ENCODE assay signal across 9 cellular contexts in genomic region chr19:53868892-53869804, GRCh38. TPM values are rescaled to one million over a fixed set of nuclear protein-coding genes. Genes with fewer than 3 reads are reported as not detected.
A peak's percentile ranks its signal among the peaks of the same experiment; 100 is the strongest.
DNase-seq lines count a peak whose midpoint lies in the region; ATAC-seq and TF ChIP-seq lines count a peak whose summit lies in the region.
"Had no signal": no experiment of that assay in that cellular context is flagged by ENCODE, and none has a peak within 500 bp of the region (broad histone marks: within the 10 kb centered on the region; RNA-seq: fewer than 3 reads in every experiment).

No MANE protein-coding gene starts in this region.

- DNase-seq in NCI-H1105 (lab: John Stamatoyannopoulos, UW): peak; percentile 1
- DNase-seq in NCI-H1105 treated with DMSO at 0.1 percent for 48 hours (lab: John Stamatoyannopoulos, UW): no peak
- DNase-seq in activated naive CD4-positive, alpha-beta T cell treated with anti-CD3 and anti-CD28 coated beads, Interleukin-2, amount 50 U/mL, for 72 hours (ENCODE audit: low spot score in 2 of 2): peak; percentile 87 to 91
- peak; percentile 93 for DNase-seq in glomerular visceral epithelial cell (ENCODE audit: extremely low spot score)
- peak; percentile 95 for DNase-seq in osteocyte (ENCODE audit: extremely low spot score, unreplicated experiment)
- peak; percentile 69 for DNase-seq in thoracic aorta (ENCODE audit: low spot score)
- DNase-seq: DND-41 had no signal

- peaks cover 36% of the 10 kb centered on the region for H3K4me1 Mint-ChIP-seq in osteocyte (ENCODE audit: unreplicated experiment)

- peak; percentile 40 for TF ChIP-seq CTCF in osteocyte (IDR thresholded peaks at IDR 0.05)
- peak; percentile 61 for TF ChIP-seq CTCF in thoracic aorta (IDR thresholded peaks at IDR 0.05)

- no peaks in the 10 kb centered on the region for H3K27me3 Mint-ChIP-seq in osteocyte (ENCODE audit: unreplicated experiment)

- no peaks in the 10 kb centered on the region for H3K27me3 ChIP-seq in thoracic aorta (replicated peaks; ENCODE audit: insufficient read depth)

- peaks cover 25% of the 10 kb centered on the region for H3K36me3 ChIP-seq in thoracic aorta

- peak overlapping the region; percentile 88 for H3K4me3 ChIP-seq in thoracic aorta

- H3K9me3 Mint-ChIP-seq in activated naive CD4-positive, alpha-beta T cell treated with anti-CD3 and anti-CD28 coated beads, Interleukin-2, amount 50 U/mL, for 72 hours: no peaks in the 10 kb centered on the region
- no peaks in the 10 kb centered on the region for H3K9me3 Mint-ChIP-seq in osteocyte (ENCODE audit: unreplicated experiment)

- peaks cover 13 to 30% of the 10 kb centered on the region in 2 donors for H3K36me3 Mint-ChIP-seq in activated naive CD4-positive, alpha-beta T cell treated with anti-CD3 and anti-CD28 coated beads, Interleukin-2, amount 50 U/mL, for 72 hours
- H3K36me3 Mint-ChIP-seq in osteocyte (ENCODE audit: unreplicated experiment): peaks cover 23% of the 10 kb centered on the region

- no peaks in the 10 kb centered on the region for H3K9me3 ChIP-seq in thoracic aorta

- peak overlapping the region; percentile 97 for H3K4me3 Mint-ChIP-seq in osteocyte (ENCODE audit: unreplicated experiment)

- peaks cover 26 to 51% of the 10 kb centered on the region in 2 donors for H3K4me1 ChIP-seq in thoracic aorta (ENCODE audit: control insufficient read depth in 1 of 2, low read depth in 2 of 2)

- peak overlapping the region; percentile 94 to 95 for H3K27ac ChIP-seq in thoracic aorta

- ATAC-seq in HG03460 (IDR thresholded peaks at IDR 0.05; ENCODE audit: unreplicated experiment) (peak; percentile 28), SK-N-SH treated with all-trans-retinoic acid at 6 μM for 48 hours (peak; percentile 65), thoracic aorta (ENCODE audit: insufficient number of reproducible peaks, low FRiP score, low read depth) (peak; percentile 27)
- peak; percentile 73 for ATAC-seq in activated naive CD4-positive, alpha-beta T cell treated with anti-CD3 and anti-CD28 coated beads, Interleukin-2, amount 50 U/mL, for 72 hours

- peak overlapping the region; percentile 55 to 98 for H3K27ac Mint-ChIP-seq in activated naive CD4-positive, alpha-beta T cell treated with anti-CD3 and anti-CD28 coated beads, Interleukin-2, amount 50 U/mL, for 72 hours
- peak overlapping the region; percentile 93 for H3K27ac Mint-ChIP-seq in osteocyte (ENCODE audit: unreplicated experiment)

TF ChIP-seq in SK-N-SH treated with all-trans-retinoic acid at 6 μM for 48 hours, 23 proteins besides CTCF, POLR2A, EP300 and RAD21:
- no peak for TF ChIP-seq ZFP30 (CRISPR knock-in tag; IDR thresholded peaks at IDR 0.05)
- no peak for TF ChIP-seq ARNTL (CRISPR knock-in tag; IDR thresholded peaks at IDR 0.05; ENCODE audit: borderline replicate concordance, low read depth)
- no peak for TF ChIP-seq CSRNP3 (CRISPR knock-in tag; IDR thresholded peaks at IDR 0.05)
- peak; percentile 15; the same call in 1 of the 2 replicates for TF ChIP-seq GLIS3 (CRISPR knock-in tag; IDR thresholded peaks at IDR 0.05)
- no peak for TF ChIP-seq BACH2 (CRISPR knock-in tag; IDR thresholded peaks at IDR 0.05; ENCODE audit: borderline replicate concordance)
- no peak for TF ChIP-seq ISL1 (CRISPR knock-in tag; IDR thresholded peaks at IDR 0.05)
- peak; percentile 70; the same call in 1 of the 2 replicates for TF ChIP-seq TCF4 (CRISPR knock-in tag; IDR thresholded peaks at IDR 0.05; ENCODE audit: borderline replicate concordance)
- no peak for TF ChIP-seq OSR1 (CRISPR knock-in tag; IDR thresholded peaks at IDR 0.05)
- TF ChIP-seq ZNF70 (CRISPR knock-in tag; IDR thresholded peaks at IDR 0.05): no peak
- peak; percentile 12; the same call in 1 of the 2 replicates for TF ChIP-seq TSHZ2 (CRISPR knock-in tag; IDR thresholded peaks at IDR 0.05)
- 0 out of 2 replicates have a peak, but pooled peaks have one; percentile 21 for TF ChIP-seq TOX (CRISPR knock-in tag; IDR thresholded peaks at IDR 0.05; ENCODE audit: borderline replicate concordance)
- no peak; the same call in 1 of the 2 replicates for TF ChIP-seq PATZ1 (CRISPR knock-in tag; IDR thresholded peaks at IDR 0.05; ENCODE audit: borderline replicate concordance)
- TF ChIP-seq RARB (CRISPR knock-in tag; IDR thresholded peaks at IDR 0.05): peak; percentile 49
- 0 out of 2 replicates have a peak, but pooled peaks have one; percentile 56 for TF ChIP-seq ZFP3 (CRISPR knock-in tag; IDR thresholded peaks at IDR 0.05)
- no peak for TF ChIP-seq POU6F1 (CRISPR knock-in tag; IDR thresholded peaks at IDR 0.05; ENCODE audit: borderline replicate concordance, low read depth)

RNA-seq across cellular contexts. Expression of gene MYADM, which starts 1.5 kb away (rescaled TPM):
- 10 to 100 TPM; 33.1 to 89.8 TPM for total RNA-seq in activated naive CD4-positive, alpha-beta T cell treated with anti-CD3 and anti-CD28 coated beads, Interleukin-2, amount 50 U/mL, for 72 hours
- total RNA-seq in osteocyte (136 and 165 TPM in 2 replicates), thoracic aorta (100 to 1,000 TPM; 151 to 300 TPM)

RNA-seq across cellular contexts. Expression of gene PRKCG, which starts 12.8 kb away (rescaled TPM):
- under 1 TPM in 1 of 2 donors, not detected in 1; 0.10 TPM for total RNA-seq in activated naive CD4-positive, alpha-beta T cell treated with anti-CD3 and anti-CD28 coated beads, Interleukin-2, amount 50 U/mL, for 72 hours
- total RNA-seq in osteocyte (0.21 and 0.30 TPM in 2 replicates), thoracic aorta (not detected)

RNA-seq across cellular contexts. Expression of gene CACNG7, which starts 39.9 kb away (rescaled TPM):
- total RNA-seq in activated naive CD4-positive, alpha-beta T cell treated with anti-CD3 and anti-CD28 coated beads, Interleukin-2, amount 50 U/mL, for 72 hours: not detected
- not detected in 2 replicates for total RNA-seq in osteocyte
- not detected for total RNA-seq in thoracic aorta

RNA-seq across cellular contexts. Expression of gene NLRP12, which starts 45.0 kb away (rescaled TPM):
- total RNA-seq in activated naive CD4-positive, alpha-beta T cell treated with anti-CD3 and anti-CD28 coated beads, Interleukin-2, amount 50 U/mL, for 72 hours: not detected
- not detected in 2 replicates for total RNA-seq in osteocyte
- 1 to 10 TPM; 1.4 to 3.1 TPM for total RNA-seq in thoracic aorta
